2 cellular contexts compared by ENCODE assay signal in the genomic region with DNA sequence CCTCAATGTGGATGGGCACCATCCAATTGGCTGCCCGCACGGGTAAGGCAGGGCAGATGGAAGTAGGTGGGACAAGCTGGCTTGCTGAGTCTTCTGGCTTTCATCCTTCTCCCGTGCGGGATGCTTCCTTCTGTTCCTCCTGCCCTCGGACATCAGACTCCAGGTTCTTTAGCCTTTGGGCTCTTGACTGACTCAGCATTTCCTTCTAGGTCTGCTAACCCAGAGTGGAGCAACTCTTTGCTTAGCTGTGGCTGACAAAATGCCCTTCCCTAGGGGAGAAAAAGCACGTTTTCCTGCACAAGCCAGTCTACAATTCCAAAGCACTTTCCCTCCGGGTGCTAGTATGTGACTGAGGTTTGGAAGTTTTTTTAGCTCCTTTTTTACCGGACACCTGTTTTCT. TPM values are rescaled to one million over a fixed set of nuclear protein-coding genes. Genes with fewer than 3 reads are reported as not detected.
"Had no signal": no experiment of that assay in that cellular context is flagged by ENCODE, and none has a peak within 500 bp of the region (broad histone marks: within the 10 kb centered on the region; RNA-seq: fewer than 3 reads in every experiment).

No MANE protein-coding gene starts in this region.

RNA-seq across cellular contexts. Expression of a gene that starts 9.7 kb away (rescaled TPM):
- total RNA-seq: HepG2, HT-29 had no signal
- polyA plus RNA-seq: HepG2 had no signal

RNA-seq across cellular contexts. Expression of a gene that starts 28.0 kb away (rescaled TPM):
- total RNA-seq: HT-29 had no signal
